Comparison of ENCODE assay signal across 2 cellular contexts in the genomic region with DNA sequence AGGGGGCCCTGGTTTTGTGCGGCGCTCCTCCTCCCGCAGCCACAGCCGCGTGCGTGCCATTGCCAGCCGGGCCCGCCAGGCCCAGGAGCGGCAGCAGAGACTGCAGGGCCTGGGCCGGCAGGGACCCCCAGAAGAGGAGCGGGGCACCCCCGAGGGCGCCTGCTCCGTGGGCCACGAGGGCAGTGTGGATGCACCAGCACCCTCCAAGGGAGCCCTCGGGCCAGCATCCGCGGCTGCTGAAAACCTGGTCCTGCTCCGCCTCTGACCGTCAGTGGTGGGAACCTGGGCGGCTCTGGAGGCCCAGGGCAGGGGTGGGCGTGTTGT.
TF ChIP-seq lines count a peak whose summit lies in the region.

No MANE protein-coding gene starts in this region.

TF ChIP-seq in HepG2, 621 proteins besides CTCF, POLR2A, EP300 and RAD21:
- TF ChIP-seq TCF7L2 (IDR thresholded peaks at IDR 0.05; ENCODE audit: low read depth, low read length), result no peak
- peak; percentile 10 for TF ChIP-seq AGO2 (optimal IDR thresholded peaks at IDR 0.05; ENCODE audit: low read depth, low read length)
- TF ChIP-seq MTF1 (CRISPR knock-in tag; IDR thresholded peaks at IDR 0.05), result no peak

TF ChIP-seq in IMR-90, 13 proteins besides CTCF, POLR2A, EP300 and RAD21:
- TF ChIP-seq, protein P1, sequence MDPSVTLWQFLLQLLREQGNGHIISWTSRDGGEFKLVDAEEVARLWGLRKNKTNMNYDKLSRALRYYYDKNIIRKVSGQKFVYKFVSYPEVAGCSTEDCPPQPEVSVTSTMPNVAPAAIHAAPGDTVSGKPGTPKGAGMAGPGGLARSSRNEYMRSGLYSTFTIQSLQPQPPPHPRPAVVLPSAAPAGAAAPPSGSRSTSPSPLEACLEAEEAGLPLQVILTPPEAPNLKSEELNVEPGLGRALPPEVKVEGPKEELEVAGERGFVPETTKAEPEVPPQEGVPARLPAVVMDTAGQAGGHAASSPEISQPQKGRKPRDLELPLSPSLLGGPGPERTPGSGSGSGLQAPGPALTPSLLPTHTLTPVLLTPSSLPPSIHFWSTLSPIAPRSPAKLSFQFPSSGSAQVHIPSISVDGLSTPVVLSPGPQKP (IDR thresholded peaks at IDR 0.05; ENCODE audit: borderline replicate concordance, low read depth, low read length), result no peak
- TF ChIP-seq MAFK (IDR thresholded peaks at IDR 0.05; ENCODE audit: low read depth, low read length), result no peak
- TF ChIP-seq MAZ (IDR thresholded peaks at IDR 0.05; ENCODE audit: borderline replicate concordance, low read depth, low read length), result no peak
- no peak for TF ChIP-seq CHD1 (IDR thresholded peaks at IDR 0.05; ENCODE audit: low read depth, low read length)
- no peak for TF ChIP-seq BHLHE40 (IDR thresholded peaks at IDR 0.05; ENCODE audit: low read depth, low read length)
- no peak for TF ChIP-seq FOS (IDR thresholded peaks at IDR 0.05; ENCODE audit: low read depth, low read length)
- no peak for TF ChIP-seq RCOR1 (IDR thresholded peaks at IDR 0.05; ENCODE audit: insufficient replicate concordance, low read length)
- no peak for TF ChIP-seq MXI1 (IDR thresholded peaks at IDR 0.05; ENCODE audit: borderline replicate concordance, low read depth, low read length)
- TF ChIP-seq, protein P2, sequence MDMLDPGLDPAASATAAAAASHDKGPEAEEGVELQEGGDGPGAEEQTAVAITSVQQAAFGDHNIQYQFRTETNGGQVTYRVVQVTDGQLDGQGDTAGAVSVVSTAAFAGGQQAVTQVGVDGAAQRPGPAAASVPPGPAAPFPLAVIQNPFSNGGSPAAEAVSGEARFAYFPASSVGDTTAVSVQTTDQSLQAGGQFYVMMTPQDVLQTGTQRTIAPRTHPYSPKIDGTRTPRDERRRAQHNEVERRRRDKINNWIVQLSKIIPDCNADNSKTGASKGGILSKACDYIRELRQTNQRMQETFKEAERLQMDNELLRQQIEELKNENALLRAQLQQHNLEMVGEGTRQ (IDR thresholded peaks at IDR 0.05; ENCODE audit: low read depth, low read length), result no peak
- no peak for TF ChIP-seq SMC3 (IDR thresholded peaks at IDR 0.05; ENCODE audit: low read depth, low read length)
- TF ChIP-seq RFX5 (IDR thresholded peaks at IDR 0.05; ENCODE audit: low read depth, low read length), result no peak
- no peak for TF ChIP-seq CEBPB (IDR thresholded peaks at IDR 0.05; ENCODE audit: low read depth, low read length)
- TF ChIP-seq NFE2L2 (IDR thresholded peaks at IDR 0.05; ENCODE audit: low read depth, low read length), result no peak
